Comparison of ENCODE assay signal across 18 cellular contexts in genomic region chr4:148192526-148192925, GRCh38.
DNase-seq lines count a peak whose midpoint lies in the region; ATAC-seq and TF ChIP-seq lines count a peak whose summit lies in the region.
"Had no signal": no experiment of that assay in that cellular context is flagged by ENCODE, and none has a peak within 500 bp of the region (broad histone marks: within the 10 kb centered on the region; RNA-seq: fewer than 3 reads in every experiment).

No MANE protein-coding gene starts in this region.

- no peaks in the 10 kb centered on the region for H3K4me1 Mint-ChIP-seq in Calu3 (ENCODE audit: low read depth, unreplicated experiment)

- H2AFZ ChIP-seq in trophoblast cell (ENCODE audit: insufficient read depth, low read length, poor library complexity), result no peak overlapping the region

- no peak overlapping the region for H4K12ac ChIP-seq in trophoblast cell (ENCODE audit: low read depth, low read length)

- H3K27ac ChIP-seq in WERI-Rb-1 (no peak overlapping the region), trophoblast cell (ENCODE audit: low read depth, low read length) (no peak overlapping the region)

- no peak for DNase-seq in Calu3
- DNase-seq in WERI-Rb-1, result peak; percentile 19
- DNase-seq in mucosa of descending colon, result peak; percentile 29 to 61 (median 35)
- DNase-seq in activated T-cell treated with anti-CD3 and anti-CD28 coated beads, Interleukin-2, amount 50 U/mL, for 48 hours, result no peak
- no peak for DNase-seq in trophoblast cell
- DNase-seq in NOMO-1 treated with dmso at 0.1 percent for 144 hours (lab: John Stamatoyannopoulos, UW; ENCODE audit: unreplicated experiment), result no peak
- no peak for DNase-seq in SKM-1 treated with dmso at 0.1 percent for 144 hours (lab: John Stamatoyannopoulos, UW; ENCODE audit: unreplicated experiment)
- DNase-seq: ACHN, C1 segment of cervical spinal cord, DMS53, GDM1, Karpas-422, NCI-H1417 treated with DMSO at 0.1 percent for 48 hours, NCI-H187, NCI-H446, NCI-H526, OCI-M1, Right ventricle myocardium superior had no signal

- H3K79me2 ChIP-seq in trophoblast cell (ENCODE audit: control insufficient read depth, insufficient read depth, low read length, poor library complexity), result no peaks in the 10 kb centered on the region

- H3K9me3 ChIP-seq in WERI-Rb-1 (ENCODE audit: severe bottlenecking) (no peaks in the 10 kb centered on the region), mucosa of descending colon (no peaks in the 10 kb centered on the region), trophoblast cell (ENCODE audit: insufficient read depth, low read depth, low read length) (no peaks in the 10 kb centered on the region)

- H3K4me3 Mint-ChIP-seq in Calu3 (ENCODE audit: low read depth, unreplicated experiment), result no peak overlapping the region

- no CpG with 5 or more reads among the region's 3 CpGs for WGBS in trophoblast cell (ENCODE audit: extremely low coverage, insufficient coverage, insufficient read length)

- H4K8ac ChIP-seq in trophoblast cell (ENCODE audit: low read depth, low read length), result no peak overlapping the region

- peak; percentile 74 for ATAC-seq in mucosa of descending colon

- H3K14ac ChIP-seq in trophoblast cell (ENCODE audit: low read length), result no peak overlapping the region

- no peaks in the 10 kb centered on the region for H3K4me1 ChIP-seq in mucosa of descending colon (ENCODE audit: low read depth)
- no peaks in the 10 kb centered on the region for H3K4me1 ChIP-seq in trophoblast cell (ENCODE audit: control insufficient read depth in 1 of 2, insufficient read depth in 2 of 2, low read length in 2 of 2)

- no peak overlapping the region for H4K91ac ChIP-seq in trophoblast cell (ENCODE audit: low read depth, low read length)

- no peaks in the 10 kb centered on the region for H3K9me3 Mint-ChIP-seq in Calu3 (ENCODE audit: low read depth, unreplicated experiment)

- H3K27me3 Mint-ChIP-seq in Calu3 (ENCODE audit: unreplicated experiment), result no peaks in the 10 kb centered on the region

- no peaks in the 10 kb centered on the region for H3K79me1 ChIP-seq in trophoblast cell (ENCODE audit: low read length)

- no peak overlapping the region for H3K4ac ChIP-seq in trophoblast cell (ENCODE audit: low read depth, low read length)

- BruUV-seq in Calu3 (replicated peaks; lab: Mats Ljungman, UMichigan), result no TSS peak

- intact Hi-C loops in Calu3 (cut with micrococcal nuclease; ENCODE audit: unreplicated experiment), result no loop called here
- intact Hi-C loops in mucosa of descending colon (cut with DNase I, micrococcal nuclease), result no loop called here

- no peak for TF ChIP-seq CTCF in Calu3 (IDR thresholded peaks at IDR 0.05; ENCODE audit: unreplicated experiment)
- TF ChIP-seq CTCF in WERI-Rb-1 (IDR thresholded peaks at IDR 0.05; ENCODE audit: low read depth, low read length), result no peak
- no peak for TF ChIP-seq CTCF in mucosa of descending colon (IDR thresholded peaks at IDR 0.05)

- CTCF ChIA-PET in Calu3 (lab: Charles Lee), result no interaction called here

- H3K4me2 ChIP-seq in trophoblast cell (ENCODE audit: low read length), result no peak overlapping the region

- H2BK5ac ChIP-seq in trophoblast cell (ENCODE audit: low read depth, low read length, poor library complexity), result no peak overlapping the region

- H3K27ac Mint-ChIP-seq in Calu3 (ENCODE audit: unreplicated experiment), result peak overlapping the region; percentile 39

- no peak overlapping the region for H2AK5ac ChIP-seq in trophoblast cell (ENCODE audit: low read length)

- H3K18ac ChIP-seq in trophoblast cell (ENCODE audit: low read length), result no peak overlapping the region

- H3K4me3 ChIP-seq in WERI-Rb-1 (ENCODE audit: low read depth, low read length) (no peak overlapping the region), mucosa of descending colon (no peak overlapping the region), trophoblast cell (ENCODE audit: low read depth, low read length) (no peak overlapping the region)

- H3K36me3 ChIP-seq in WERI-Rb-1, result no peaks in the 10 kb centered on the region
- no peaks in the 10 kb centered on the region for H3K36me3 ChIP-seq in mucosa of descending colon (ENCODE audit: low read depth)
- H3K36me3 ChIP-seq in trophoblast cell (ENCODE audit: control insufficient read depth in 1 of 2, insufficient read depth in 2 of 2, low read length in 2 of 2), result no peaks in the 10 kb centered on the region

- H3K9ac ChIP-seq in trophoblast cell (ENCODE audit: low read length), result no peak overlapping the region

- no peak overlapping the region for H3K23ac ChIP-seq in trophoblast cell (ENCODE audit: low read length)

- H2BK120ac ChIP-seq in trophoblast cell (ENCODE audit: insufficient read depth, low read length, poor library complexity), result no peak overlapping the region

- H2BK12ac ChIP-seq in trophoblast cell (ENCODE audit: low read length), result no peak overlapping the region

- peaks cover 4% of the 10 kb centered on the region for H3K36me3 Mint-ChIP-seq in Calu3 (ENCODE audit: insufficient read depth, unreplicated experiment)

- H3K27me3 ChIP-seq in WERI-Rb-1 (ENCODE audit: insufficient read depth, low read depth, severe bottlenecking) (no peaks in the 10 kb centered on the region), trophoblast cell (ENCODE audit: insufficient read depth, low read length) (no peaks in the 10 kb centered on the region)

Comparison
In these comparisons a context has a peak if more than half of its experiments do, and no peak if none do; other contexts are left out.
1. DNase-seq: peak in WERI-Rb-1 (single experiment) and mucosa of descending colon (3 of 3); none in Calu3 (single experiment), activated T-cell treated with anti-CD3 and anti-CD28 coated beads, Interleukin-2, amount 50 U/mL, for 48 hours (0 of 2), trophoblast cell (0 of 2), NOMO-1 treated with dmso at 0.1 percent for 144 hours (single experiment) and SKM-1 treated with dmso at 0.1 percent for 144 hours (single experiment).